ENCODE assay signal across 8 cellular contexts in genomic region chr5:181241393-181241975, GRCh38. TPM values are rescaled to one million over a fixed set of nuclear protein-coding genes. Genes with fewer than 3 reads are reported as not detected.
DNase-seq lines count a peak whose midpoint lies in the region; ATAC-seq and TF ChIP-seq lines count a peak whose summit lies in the region.

No MANE protein-coding gene starts in this region.

- DNase-seq in GM12865 (ENCODE audit: low read depth) (peak; percentile 73), RPMI7951 (ENCODE audit: low read depth) (peak; percentile 67), left colon (no peak), cerebellar nuclear complex (lab: John Stamatoyannopoulos, UW) (no peak), prostate gland (ENCODE audit: low spot score) (no peak)
- no peak for DNase-seq in stimulated activated naive CD4-positive, alpha-beta T cell (lab: John Stamatoyannopoulos, UW)

- no peak overlapping the region for H2AFZ ChIP-seq in neuron (ENCODE audit: low read depth, low read length)

- TF ChIP-seq CTCF in GM12865 (IDR thresholded peaks at IDR 0.05; ENCODE audit: insufficient read depth, low read depth, low read length, missing control alignments), result no peak
- TF ChIP-seq CTCF in prostate gland (IDR thresholded peaks at IDR 0.05), result no peak

- H3K9me3 ChIP-seq in duodenal mucosa (ENCODE audit: control insufficient read depth in 1 of 2, low read length in 2 of 2) (no peaks in the 10 kb centered on the region), neuron (ENCODE audit: low read length) (no peaks in the 10 kb centered on the region), prostate gland (no peaks in the 10 kb centered on the region)

- H3K4me1 ChIP-seq in duodenal mucosa (ENCODE audit: control insufficient read depth in 1 of 2, insufficient read depth in 2 of 2, low read length in 2 of 2) (peaks cover 26 to 31% of the 10 kb centered on the region in 2 donors), neuron (ENCODE audit: insufficient read depth, low read length) (peaks cover 23% of the 10 kb centered on the region), prostate gland (replicated peaks) (peaks cover 8% of the 10 kb centered on the region)

- 32% methylated on average over 6 of the region's 6 CpGs for WGBS in prostate gland

- H3K36me3 ChIP-seq in duodenal mucosa (ENCODE audit: control insufficient read depth in 1 of 2, insufficient read depth in 2 of 2, low read length in 2 of 2), result peaks cover 39 to 57% of the 10 kb centered on the region in 2 donors
- H3K36me3 ChIP-seq in neuron (ENCODE audit: insufficient read depth, low read length), result peaks cover 45% of the 10 kb centered on the region
- H3K36me3 ChIP-seq in prostate gland, result peaks cover 23 to 45% of the 10 kb centered on the region in 2 donors

- no peak overlapping the region for H3K27ac ChIP-seq in duodenal mucosa (ENCODE audit: low read depth, low read length)
- H3K27ac ChIP-seq in prostate gland, result peak overlapping the region in 1 of 2 donors; percentile 77

- TF ChIP-seq POLR2A in prostate gland (IDR thresholded peaks at IDR 0.05), result no peak

- peak overlapping the region; percentile 90 to 93 for H3K9ac ChIP-seq in duodenal mucosa (ENCODE audit: low read depth in 1 of 2, low read length in 2 of 2)

- H3K4me3 ChIP-seq in GM12865 (ENCODE audit: low read depth, low read length) (peak overlapping the region; percentile 98), duodenal mucosa (ENCODE audit: low read depth in 1 of 2, low read length in 2 of 2) (peak overlapping the region; percentile 94 to 100), neuron (ENCODE audit: low read length) (peak overlapping the region; percentile 86), prostate gland (no peak overlapping the region)

- no peak for ATAC-seq in left colon

- intact Hi-C loops in left colon (cut with DNase I, micrococcal nuclease) (loop anchor here in 1 of 2 donors (10.0 kb wide), 1 partner anchor 57 kb away; no protein-coding TSS in a partner anchor), prostate gland (cut with DNase I) (loop anchor here (10.0 kb wide), 2 partner anchors 377 to 437 kb away; partner anchors contain the start of genes MGAT1 and ZFP62)

- H3K27me3 ChIP-seq in duodenal mucosa (ENCODE audit: control insufficient read depth in 1 of 2, insufficient read depth in 2 of 2, low read length in 2 of 2) (no peaks in the 10 kb centered on the region), neuron (ENCODE audit: insufficient read depth, low read length) (no peaks in the 10 kb centered on the region), prostate gland (replicated peaks; ENCODE audit: insufficient read depth) (no peaks in the 10 kb centered on the region)

RNA-seq across cellular contexts. Expression of gene RACK1, which starts 2.2 kb away (rescaled TPM):
- total RNA-seq in RPMI7951 (2014; rRNA removed; shearing (Covaris generic)), result 1,915 and 2,129 TPM in 2 replicates
- total RNA-seq in left colon, result 1,000 to 10,000 TPM; 1,192 to 1,207 TPM
- total RNA-seq in prostate gland, result 1,000 to 10,000 TPM; 2,058 to 4,360 TPM

RNA-seq across cellular contexts. Expression of gene TRIM41, which starts 18.4 kb away (rescaled TPM):
- total RNA-seq in RPMI7951 (2014; rRNA removed; shearing (Covaris generic)), result 4.9 and 5.9 TPM in 2 replicates
- total RNA-seq in left colon (10 to 100 TPM; 21.5 to 32.0 TPM), prostate gland (10 to 100 TPM; 16.9 to 28.3 TPM)

RNA-seq across cellular contexts. Expression of gene TRIM52, which starts 19.5 kb away (rescaled TPM):
- 4.2 and 5.4 TPM in 2 replicates for total RNA-seq in RPMI7951 (2014; rRNA removed; shearing (Covaris generic))
- 10 to 100 TPM; 11.4 to 13.1 TPM for total RNA-seq in left colon
- 10 to 100 TPM; 11.2 to 15.2 TPM for total RNA-seq in prostate gland

RNA-seq across cellular contexts. Expression of gene TRIM7, which starts 36.5 kb away (rescaled TPM):
- 16.1 and 20.6 TPM in 2 replicates for total RNA-seq in RPMI7951 (2014; rRNA removed; shearing (Covaris generic))
- total RNA-seq in left colon (10 to 100 TPM in 1 of 2 donors, 1 to 10 TPM in 1; 5.8 to 14.2 TPM), prostate gland (1 to 10 TPM; 4.5 to 6.4 TPM)

Comparison
In these comparisons a context has a peak if more than half of its experiments do, and no peak if none do; other contexts are left out.
1. DNase-seq: peak in GM12865 (single experiment) and RPMI7951 (single experiment); none in left colon (0 of 2), cerebellar nuclear complex (0 of 2), prostate gland (single experiment) and stimulated activated naive CD4-positive, alpha-beta T cell (0 of 6).
2. H3K4me3 ChIP-seq: peak in GM12865 (single experiment), duodenal mucosa (2 of 2) and neuron (single experiment); none in prostate gland (0 of 2).